In genomic region chr6:169714178-169714577, GRCh38 we compare ENCODE assay signal across 20 cellular contexts.
"Had no signal": no experiment of that assay in that cellular context is flagged by ENCODE, and none has a peak within 500 bp of the region (broad histone marks: within the 10 kb centered on the region; RNA-seq: fewer than 3 reads in every experiment).

No MANE protein-coding gene starts in this region.

- H3K9me3 Mint-ChIP-seq: activated B cell treated with CpG ODN at 0.5 μM for 24 hours; activated naive CD4-positive, alpha-beta T cell treated with anti-CD3 and anti-CD28 coated beads, Interleukin-2, amount 50 U/mL, for 24 hours; brain; mesothelial cell of epicardium; natural killer cell treated with Interleukin-12 subunit alpha and Interleukin-12 subunit beta and Interleukin-15 and Interleukin-18, amount 100 ng/mL, for 72 hours had no signal

- H3K9me3 ChIP-seq: left lung, suprapubic skin, transverse colon, uterus had no signal

- DNase-seq: activated B cell treated with CpG ODN at 0.5 μM for 24 hours; activated CD4-positive, alpha-beta T cell treated with anti-CD3 and anti-CD28 coated beads, Interleukin-2, amount 50 U/mL, for 1 hour; activated effector memory CD4-positive, alpha-beta T cell treated with anti-CD3 and anti-CD28 coated beads, Interleukin-2, amount 50 U/mL, for 16 hours; cerebellar nuclear complex; cortex of kidney; erythroblast; foreskin melanocyte; left lung; posterior cingulate gyrus; retina; stimulated activated CD4-positive, alpha-beta T cell treated with anti-CD3 and anti-CD28 coated beads, Interleukin-12 subunit alpha, Interleukin-12 subunit beta, amount 100 ng/mL, for 4 hours; stimulated activated CD4-positive, alpha-beta T cell treated with anti-CD3 and anti-CD28 coated beads, Interleukin-1b, Interleukin-23, amount 100 ng/mL, for 48 hours; stimulated activated naive CD4-positive, alpha-beta T cell treated with Interleukin-2 at 50 U/mL for 16 hours; transverse colon; uterus had no signal

- H3K27me3 ChIP-seq: left lung, suprapubic skin, transverse colon, uterus had no signal

- H3K4me1 ChIP-seq: left lung, suprapubic skin, transverse colon, uterus had no signal

- ATAC-seq: left lung; natural killer cell treated with Interleukin-12 subunit alpha and Interleukin-12 subunit beta and Interleukin-15 and Interleukin-18, amount 100 ng/mL, for 72 hours had no signal

- H3K27ac Mint-ChIP-seq: activated B cell treated with CpG ODN at 0.5 μM for 24 hours; activated naive CD4-positive, alpha-beta T cell treated with anti-CD3 and anti-CD28 coated beads, Interleukin-2, amount 50 U/mL, for 24 hours; brain; mesothelial cell of epicardium; natural killer cell treated with Interleukin-12 subunit alpha and Interleukin-12 subunit beta and Interleukin-15 and Interleukin-18, amount 100 ng/mL, for 72 hours had no signal

- H3K4me3 ChIP-seq: left lung, suprapubic skin, transverse colon, uterus had no signal

- H3K4me3 Mint-ChIP-seq: activated B cell treated with CpG ODN at 0.5 μM for 24 hours; activated naive CD4-positive, alpha-beta T cell treated with anti-CD3 and anti-CD28 coated beads, Interleukin-2, amount 50 U/mL, for 24 hours; brain; mesothelial cell of epicardium; natural killer cell treated with Interleukin-12 subunit alpha and Interleukin-12 subunit beta and Interleukin-15 and Interleukin-18, amount 100 ng/mL, for 72 hours had no signal

- H3K4me1 Mint-ChIP-seq: mesothelial cell of epicardium had no signal

- H3K27ac ChIP-seq: left lung, suprapubic skin, transverse colon, uterus had no signal

- H3K27me3 Mint-ChIP-seq: activated B cell treated with CpG ODN at 0.5 μM for 24 hours; activated naive CD4-positive, alpha-beta T cell treated with anti-CD3 and anti-CD28 coated beads, Interleukin-2, amount 50 U/mL, for 24 hours; natural killer cell treated with Interleukin-12 subunit alpha and Interleukin-12 subunit beta and Interleukin-15 and Interleukin-18, amount 100 ng/mL, for 72 hours had no signal

- H3K36me3 ChIP-seq: uterus had no signal
